Comparison of ENCODE assay signal across 8 cellular contexts in the genomic region with DNA sequence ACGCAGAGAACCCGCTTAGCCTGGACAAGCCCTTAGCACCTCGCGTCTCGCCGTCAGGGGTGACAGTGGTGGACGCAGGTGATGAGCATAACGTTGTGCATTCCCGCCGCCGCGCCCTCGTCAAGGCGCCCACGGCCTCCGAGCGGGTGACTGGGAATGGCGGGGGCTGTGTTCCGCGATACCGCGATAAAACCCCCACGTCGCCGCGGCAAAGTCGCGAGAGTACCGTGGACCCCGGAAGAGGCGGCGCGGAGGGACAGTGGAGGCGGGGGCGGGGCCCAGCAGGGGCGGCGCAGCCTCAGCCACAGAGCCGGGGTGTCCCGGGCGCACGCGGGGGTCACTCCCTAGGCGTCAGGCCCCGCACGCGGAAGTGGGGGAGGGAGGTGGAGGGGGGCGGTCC. TPM values are rescaled to one million over a fixed set of nuclear protein-coding genes. Genes with fewer than 3 reads are reported as not detected.
DNase-seq lines count a peak whose midpoint lies in the region; ATAC-seq and TF ChIP-seq lines count a peak whose summit lies in the region.

No MANE protein-coding gene starts in this region.

- CTCF ChIA-PET in PC-3 (lab: Charles Lee): no interaction called here
- CTCF ChIA-PET in Calu3 (lab: Charles Lee): no interaction called here

- peak; percentile 47 for DNase-seq in PC-3
- DNase-seq in activated naive CD4-positive, alpha-beta T cell treated with Interleukin-2 at 50 U/mL for 16 hours: peak; percentile 70
- DNase-seq in left ventricle myocardium superior: peak; percentile 72
- peak; percentile 60 for DNase-seq in stimulated activated CD4-positive, alpha-beta T cell treated with anti-CD3 and anti-CD28 coated beads, Interleukin-4, amount 100 ng/mL, for 1 hour
- DNase-seq in NCI-H1092 treated with DMSO at 0.1 percent for 48 hours (lab: John Stamatoyannopoulos, UW): no peak
- DNase-seq in NCI-H2081 (lab: John Stamatoyannopoulos, UW): no peak
- DNase-seq in DMS 273 (lab: John Stamatoyannopoulos, UW; ENCODE audit: unreplicated experiment): no peak
- no peak for DNase-seq in Calu3

- no peak overlapping the region for H3K27ac Mint-ChIP-seq in Calu3 (ENCODE audit: unreplicated experiment)

- no peaks in the 10 kb centered on the region for H3K9me3 Mint-ChIP-seq in Calu3 (ENCODE audit: low read depth, unreplicated experiment)

- H3F3A ChIP-seq in PC-3 (ENCODE audit: low read length, unreplicated experiment): no peaks in the 10 kb centered on the region

- POLR2A ChIA-PET in PC-3 (lab: Charles Lee; ENCODE audit: unreplicated experiment): no interaction called here

- H3K9me2 ChIP-seq in PC-3 (replicated peaks; ENCODE audit: low read length): no peaks in the 10 kb centered on the region

- TF ChIP-seq CTCF in PC-3 (conservative IDR thresholded peaks at IDR 0.05; ENCODE audit: low read depth, low read length) (no peak), Calu3 (IDR thresholded peaks at IDR 0.05; ENCODE audit: unreplicated experiment) (no peak)

- no peak overlapping the region for H3K27ac ChIP-seq in PC-3 (ENCODE audit: low read length)

- H3K79me2 ChIP-seq in PC-3 (ENCODE audit: low read length): no peaks in the 10 kb centered on the region

- H3K4me1 Mint-ChIP-seq in Calu3 (ENCODE audit: low read depth, unreplicated experiment): no peaks in the 10 kb centered on the region

- H3K4me1 ChIP-seq in PC-3 (ENCODE audit: insufficient read depth, low read length): peaks cover 3% of the 10 kb centered on the region; the same call in 1 of the 2 replicates

- H3K36me3 ChIP-seq in PC-3 (ENCODE audit: low read depth, low read length): no peaks in the 10 kb centered on the region

- no peaks in the 10 kb centered on the region for H3K9me3 ChIP-seq in PC-3 (ENCODE audit: low read length)

- ATAC-seq in PC-3 (peak; percentile 84), left ventricle myocardium superior (peak; percentile 87)

- H3K27me3 ChIP-seq in PC-3 (ENCODE audit: low read length): no peaks in the 10 kb centered on the region

- BruUV-seq in PC-3 (replicated peaks; lab: Mats Ljungman, UMichigan) (no TSS peak), Calu3 (replicated peaks; lab: Mats Ljungman, UMichigan) (no TSS peak)

- peaks cover 8% of the 10 kb centered on the region for H3K27me3 Mint-ChIP-seq in Calu3 (ENCODE audit: unreplicated experiment)

- peak overlapping the region; percentile 87 for H2AFZ ChIP-seq in PC-3 (ENCODE audit: low read length)

- peak overlapping the region; percentile 65 for H3K4me3 ChIP-seq in PC-3 (ENCODE audit: low read length)

- peak overlapping the region; percentile 74 for H3K9ac ChIP-seq in PC-3 (ENCODE audit: low read length)

- no peaks in the 10 kb centered on the region for H4K20me1 ChIP-seq in PC-3 (ENCODE audit: low read length)

- intact Hi-C loops in PC-3 (cut with micrococcal nuclease) (no loop called here), left ventricle myocardium superior (cut with micrococcal nuclease) (no loop called here), Calu3 (cut with micrococcal nuclease; ENCODE audit: unreplicated experiment) (no loop called here)

- peak overlapping the region; percentile 87 for H3K4me2 ChIP-seq in PC-3 (ENCODE audit: low read length)

- no peaks in the 10 kb centered on the region for H3K36me3 Mint-ChIP-seq in Calu3 (ENCODE audit: insufficient read depth, unreplicated experiment)

- no peak overlapping the region for H3K4me3 Mint-ChIP-seq in Calu3 (ENCODE audit: low read depth, unreplicated experiment)

RNA-seq across cellular contexts. Expression of a gene that starts 53.8 kb away (rescaled TPM):
- total RNA-seq in PC-3 (2014; rRNA removed): 6.3 and 8.0 TPM in 2 replicates
- total RNA-seq in left ventricle myocardium superior: 5.6 TPM
- total RNA-seq in Calu3 (2022): 1.2 and 2.4 TPM in 2 replicates

RNA-seq across cellular contexts. Expression of a gene that starts 54.1 kb away (rescaled TPM):
- 1.3 TPM in 1 of 2 replicates, not detected in the other for total RNA-seq in PC-3 (2014; rRNA removed)
- total RNA-seq in left ventricle myocardium superior: not detected
- 0.32 TPM in 1 of 2 replicates, not detected in the other for total RNA-seq in Calu3 (2022)

Comparison
In these comparisons a context has a peak if more than half of its experiments do, and no peak if none do; other contexts are left out.
1. DNase-seq: peak in PC-3 (single experiment), activated naive CD4-positive, alpha-beta T cell treated with Interleukin-2 at 50 U/mL for 16 hours (single experiment), left ventricle myocardium superior (single experiment) and stimulated activated CD4-positive, alpha-beta T cell treated with anti-CD3 and anti-CD28 coated beads, Interleukin-4, amount 100 ng/mL, for 1 hour (single experiment); none in NCI-H1092 treated with DMSO at 0.1 percent for 48 hours (single experiment), NCI-H2081 (0 of 2), DMS 273 (single experiment) and Calu3 (single experiment).